In genomic region chr14:35359655-35360054, GRCh38 we compare ENCODE assay signal across 3 cellular contexts.
TF ChIP-seq lines count a peak whose summit lies in the region.
"Not testable (repeated sequence)": the region's sequence is repeated elsewhere in the genome, so short reads cannot be mapped to it uniquely, and the experiment has no call there.

No MANE protein-coding gene starts in this region.

TF ChIP-seq in WTC11, 78 proteins besides CTCF, POLR2A, EP300 and RAD21:
- peak; percentile 90; the same call in 1 of the 2 replicates for TF ChIP-seq HMGA2 (CRISPR knock-in tag; IDR thresholded peaks at IDR 0.05)
TF ChIP-seq in WTC11: peak in this region for 1; not testable (repeated sequence) for 77.

TF ChIP-seq in K562, 482 proteins besides CTCF, POLR2A, EP300 and RAD21 (continues in another document):
- 0 out of 4 replicates have a peak, but pooled peaks of 1 of the 2 experiments have one; percentile 33 for TF ChIP-seq ZNF639 (CRISPR knock-in tag; conservative IDR thresholded peaks at IDR 0.05 in 1 of 2, IDR thresholded peaks at IDR 0.05 in 1 of 2)
- peak; percentile 72 for TF ChIP-seq L3MBTL2 (IDR thresholded peaks at IDR 0.05)
- peak; percentile 52 for TF ChIP-seq EP400 (IDR thresholded peaks at IDR 0.05)
- TF ChIP-seq CBFA2T3 (IDR thresholded peaks at IDR 0.05) = peak; percentile 67
- peak; percentile 52; the same call in 1 of the 2 replicates for TF ChIP-seq EGR1 (conservative IDR thresholded peaks at IDR 0.05)
- peak; percentile 42; the same call in 1 of the 2 replicates for TF ChIP-seq FOXM1 (IDR thresholded peaks at IDR 0.05; ENCODE audit: low read depth)
- not testable (repeated sequence) for TF ChIP-seq FOXM1 (CRISPR knock-in tag; IDR thresholded peaks at IDR 0.05; ENCODE audit: low read depth); MYBL2 (CRISPR knock-in tag; IDR thresholded peaks at IDR 0.05; ENCODE audit: borderline replicate concordance); MYC (CRISPR knock-in tag; IDR thresholded peaks at IDR 0.05; ENCODE audit: borderline replicate concordance, low read depth)
- 0 out of 4 replicates have a peak, but pooled peaks of 1 of the 2 experiments have one; percentile 16 for TF ChIP-seq HDAC1 (IDR thresholded peaks at IDR 0.05)
- 0 out of 4 replicates have a peak, but pooled peaks of 1 of the 2 experiments have one; percentile 26 for TF ChIP-seq TRIM24 (IDR thresholded peaks at IDR 0.05)
- 0 out of 2 replicates have a peak, but pooled peaks have one; percentile 22 for TF ChIP-seq ARID1B (IDR thresholded peaks at IDR 0.05)
- TF ChIP-seq E2F6 (IDR thresholded peaks at IDR 0.05; ENCODE audit: borderline replicate concordance in 1 of 2, extremely low read depth in 1 of 2, insufficient read depth in 1 of 2, insufficient read length in 1 of 2, low read depth in 1 of 2, low read length in 1 of 2, poor library complexity in 1 of 2, severe bottlenecking in 1 of 2) = peak in 1 of 2 experiments; percentile 58
- TF ChIP-seq CXXC5 (CRISPR knock-in tag; IDR thresholded peaks at IDR 0.05) = peak; percentile 32; the same call in 1 of the 2 replicates
- peak; percentile 65; the same call in 1 of the 2 replicates for TF ChIP-seq ZNF592 (IDR thresholded peaks at IDR 0.05)
- TF ChIP-seq MYBL2 (IDR thresholded peaks at IDR 0.05; ENCODE audit: low read depth) = 0 out of 2 replicates have a peak, but pooled peaks have one; percentile 24
- peak; percentile 61; the same call in 1 of the 2 replicates for TF ChIP-seq NFRKB (IDR thresholded peaks at IDR 0.05; ENCODE audit: low read depth)
- TF ChIP-seq CHD2 (IDR thresholded peaks at IDR 0.05; ENCODE audit: low read depth, low read length) = peak; percentile 49; the same call in 1 of the 2 replicates
- TF ChIP-seq MYC (IDR thresholded peaks at IDR 0.05; ENCODE audit: low read depth, low read length) = peak; percentile 35; the same call in 1 of the 2 replicates
- peak; percentile 6; the same call in 1 of the 2 replicates for TF ChIP-seq PKNOX1 (IDR thresholded peaks at IDR 0.05)
- 0 out of 2 replicates have a peak, but pooled peaks have one; percentile 35 for TF ChIP-seq ZNF766 (CRISPR knock-in tag; conservative IDR thresholded peaks at IDR 0.05)
- TF ChIP-seq DPF2 (IDR thresholded peaks at IDR 0.05) = 0 out of 2 replicates have a peak, but pooled peaks have one; percentile 27

TF ChIP-seq in HepG2, 621 proteins besides CTCF, POLR2A, EP300 and RAD21:
- TF ChIP-seq MNT (IDR thresholded peaks at IDR 0.05) = 0 out of 2 replicates have a peak, but pooled peaks have one; percentile 36
